Comparison of ENCODE assay signal across 13 cellular contexts in the genomic region with DNA sequence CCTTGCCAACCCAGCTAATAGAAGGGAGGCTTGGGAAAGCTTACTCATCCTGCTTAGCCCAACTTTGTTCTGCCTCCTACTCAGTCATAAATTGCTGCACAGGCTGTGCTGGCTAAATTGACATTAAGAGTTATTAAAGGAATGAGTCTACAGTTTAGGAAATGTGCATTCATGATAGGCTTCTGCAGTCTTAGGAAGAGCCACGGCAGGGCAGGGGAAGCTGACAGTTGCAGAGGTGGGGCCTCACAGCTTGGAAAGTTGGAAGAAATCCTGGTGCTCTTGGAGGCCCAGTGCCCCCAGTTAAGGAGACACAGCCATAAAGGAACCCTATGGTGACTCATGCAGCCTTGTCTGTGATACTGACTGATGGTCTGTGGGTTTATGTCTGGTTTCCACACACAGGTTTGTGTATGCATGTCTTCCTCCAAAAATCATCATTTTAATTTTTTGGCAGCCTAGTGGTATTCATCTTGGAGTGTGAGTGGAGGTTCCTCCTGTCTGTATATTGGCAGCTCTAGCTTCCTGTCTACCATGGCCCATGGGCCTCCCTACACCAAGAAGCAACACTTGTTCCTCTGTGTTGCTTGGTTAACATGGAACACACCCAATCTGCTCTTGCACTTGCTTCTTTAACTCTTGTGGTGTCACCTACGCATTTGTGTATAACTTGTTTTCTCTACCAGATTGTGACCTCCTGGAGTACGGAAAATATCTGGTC.
DNase-seq lines count a peak whose midpoint lies in the region; ATAC-seq and TF ChIP-seq lines count a peak whose summit lies in the region.
"Had no signal": no experiment of that assay in that cellular context is flagged by ENCODE, and none has a peak within 500 bp of the region (broad histone marks: within the 10 kb centered on the region; RNA-seq: fewer than 3 reads in every experiment).

No MANE protein-coding gene starts in this region.

- H4K5ac ChIP-seq in IMR-90 (ENCODE audit: low read depth, low read length) = no peak overlapping the region

- no peak overlapping the region for H3K4me3 Mint-ChIP-seq in T-helper 17 cell
- H3K4me3 Mint-ChIP-seq: activated naive CD4-positive, alpha-beta T cell treated with anti-CD3 and anti-CD28 coated beads for 36 hours had no signal

- H2BK15ac ChIP-seq in IMR-90 (ENCODE audit: low read depth, low read length) = no peak overlapping the region

- in situ Hi-C loops in IMR-90 (cut with MboI; ENCODE audit: low sequenced_read_pairs) = no loop called here
- in situ Hi-C loops in astrocyte of the spinal cord (cut with HindIII; ENCODE audit: low sequenced_read_pairs) = no loop called here

- 0% methylated on average over 1 of the region's 3 CpGs; no CpG with 5 or more reads in 1 of the 2 experiments for WGBS in IMR-90 (ENCODE audit: extremely low coverage in 2 of 2, insufficient read length in 1 of 2), 2 experiments

- no TSS peak for BruUV-seq in IMR-90 (replicated peaks; lab: Mats Ljungman, UMichigan)

- H3K36me3 Mint-ChIP-seq in T-helper 17 cell (ENCODE audit: low read depth) = no peaks in the 10 kb centered on the region

- H3K27ac ChIP-seq in IMR-90 (ENCODE audit: insufficient read depth, low read length) (no peak overlapping the region), muscle layer of colon (ENCODE audit: low read depth, low read length) (peak overlapping the region; percentile 53)
- H3K27ac ChIP-seq: gastrocnemius medialis, thyroid gland had no signal

- H3K9ac ChIP-seq in IMR-90 (ENCODE audit: low read depth, low read length) = no peak overlapping the region
- no peak overlapping the region for H3K9ac ChIP-seq in muscle layer of colon (ENCODE audit: low read length)

- H3K27me3 ChIP-seq in IMR-90 (ENCODE audit: control insufficient read depth, insufficient read depth, low read length) (no peaks in the 10 kb centered on the region), muscle layer of colon (ENCODE audit: control insufficient read depth in 1 of 2, insufficient read depth in 2 of 2, low read length in 2 of 2) (no peaks in the 10 kb centered on the region)
- H3K27me3 ChIP-seq: gastrocnemius medialis, thyroid gland had no signal

- dilution Hi-C loops in IMR-90 (cut with HindIII; ENCODE audit: low sequenced_read_pairs, unreplicated experiment) = no loop called here

- no peak overlapping the region for H3K18ac ChIP-seq in IMR-90 (ENCODE audit: low read depth, low read length)

- H3K23ac ChIP-seq in IMR-90 (ENCODE audit: low read depth, low read length) = no peak overlapping the region

- TF ChIP-seq CTCF in AG10803 (conservative IDR thresholded peaks at IDR 0.05; ENCODE audit: low read length) = no peak
- TF ChIP-seq CTCF in IMR-90 (conservative IDR thresholded peaks at IDR 0.05; ENCODE audit: low read depth, low read length) = no peak
- no peak for TF ChIP-seq CTCF in astrocyte of the spinal cord (IDR thresholded peaks at IDR 0.05; ENCODE audit: low read depth, low read length)

- no peak overlapping the region for H2AK5ac ChIP-seq in IMR-90 (ENCODE audit: low read depth, low read length)

- H3K27ac Mint-ChIP-seq in T-helper 17 cell = no peak overlapping the region
- H3K27ac Mint-ChIP-seq: activated naive CD4-positive, alpha-beta T cell treated with anti-CD3 and anti-CD28 coated beads for 36 hours had no signal

- POLR2A ChIA-PET in IMR-90 (lab: Charles Lee; ENCODE audit: unreplicated experiment) = no interaction called here

- CTCF ChIA-PET in IMR-90 (lab: Yijun Ruan, JAX) = no interaction called here

- H2AK9ac ChIP-seq in IMR-90 (replicated peaks; ENCODE audit: low read depth, low read length, poor library complexity) = no peak overlapping the region

- peak; percentile 85 for DNase-seq in AG10803 (ENCODE audit: low read depth)
- peak; percentile 82 for DNase-seq in IMR-90
- DNase-seq in astrocyte of the spinal cord (ENCODE audit: low read depth, low spot score) = peak; percentile 85
- DNase-seq in T-helper 17 cell = no peak
- DNase-seq in NK-92 treated with Interleukin-12 subunit alpha and Interleukin-12 subunit beta, amount 100 ng/mL, for 24 hours (lab: John Stamatoyannopoulos, UW) = no peak
- DNase-seq in cortex of kidney (lab: John Stamatoyannopoulos, UW) = no peak
- DNase-seq: activated naive CD4-positive, alpha-beta T cell treated with anti-CD3 and anti-CD28 coated beads for 36 hours; Caco-2; gastrocnemius medialis; stimulated activated CD4-positive, alpha-beta T cell treated with anti-CD3 and anti-CD28 coated beads, Interleukin-1b, Interleukin-23, amount 100 ng/mL, for 48 hours; thyroid gland had no signal

- no peak for TF ChIP-seq POLR2A in IMR-90 (IDR thresholded peaks at IDR 0.05; ENCODE audit: low read depth, low read length)

- H3K14ac ChIP-seq in IMR-90 (replicated peaks; ENCODE audit: low read depth, low read length) = no peak overlapping the region

- no peak for TF ChIP-seq RAD21 in IMR-90 (IDR thresholded peaks at IDR 0.05; ENCODE audit: low read length)

- no peaks in the 10 kb centered on the region for H3K4me1 Mint-ChIP-seq in T-helper 17 cell

- H2BK20ac ChIP-seq in IMR-90 (ENCODE audit: low read depth, low read length) = no peak overlapping the region

- no peak overlapping the region for H3K4me3 ChIP-seq in AG10803 (ENCODE audit: low read length)
- no peak overlapping the region for H3K4me3 ChIP-seq in IMR-90 (ENCODE audit: insufficient read depth, low read depth, low read length)
- no peak overlapping the region for H3K4me3 ChIP-seq in astrocyte of the spinal cord (ENCODE audit: low read depth, low read length)
- H3K4me3 ChIP-seq in muscle layer of colon (ENCODE audit: low read depth in 1 of 2, low read length in 2 of 2) = no peak overlapping the region
- H3K4me3 ChIP-seq: gastrocnemius medialis, thyroid gland had no signal

- H3K4me1 ChIP-seq in IMR-90 (ENCODE audit: control insufficient read depth, insufficient read depth, low read length) = peaks cover 9% of the 10 kb centered on the region
- H3K4me1 ChIP-seq in muscle layer of colon (ENCODE audit: insufficient read depth, low read length) = peaks cover 30% of the 10 kb centered on the region
- H3K4me1 ChIP-seq: Caco-2, gastrocnemius medialis had no signal

- H4K91ac ChIP-seq in IMR-90 (ENCODE audit: insufficient read depth, low read depth, low read length) = no peak overlapping the region

- H3K79me1 ChIP-seq in IMR-90 (ENCODE audit: low read depth in 1 of 2, low read length in 2 of 2) = no peaks in the 10 kb centered on the region

- intact Hi-C loops in IMR-90 (cut with micrococcal nuclease) = no loop called here

- H3K27me3 Mint-ChIP-seq in T-helper 17 cell = peaks cover 7% of the 10 kb centered on the region

- H2BK5ac ChIP-seq in IMR-90 (ENCODE audit: low read depth, low read length, poor library complexity, severe bottlenecking) = no peak overlapping the region

- peaks cover 4% of the 10 kb centered on the region; the same call in 1 of the 2 replicates for H3K9me1 ChIP-seq in IMR-90 (ENCODE audit: insufficient read depth, low read length)

- H3K9me3 ChIP-seq in IMR-90 (ENCODE audit: control insufficient read depth, insufficient read depth, low read length) = no peaks in the 10 kb centered on the region
- H3K9me3 ChIP-seq in muscle layer of colon (ENCODE audit: low read length) = no peaks in the 10 kb centered on the region
- no peaks in the 10 kb centered on the region for H3K9me3 ChIP-seq in T-helper 17 cell (ENCODE audit: control insufficient read depth, low read length, poor library complexity, severe bottlenecking)
- H3K9me3 ChIP-seq: Caco-2, gastrocnemius medialis, thyroid gland had no signal

- no peak overlapping the region for H2AFZ ChIP-seq in IMR-90 (replicated peaks; ENCODE audit: low read length, poor library complexity)

- H2BK120ac ChIP-seq in IMR-90 (ENCODE audit: low read depth, low read length) = no peak overlapping the region

- no peak overlapping the region for H3K4me2 ChIP-seq in IMR-90 (ENCODE audit: low read depth, low read length)

- ATAC-seq in IMR-90 (ENCODE audit: low read depth) (peak; percentile 82), T-helper 17 cell (no peak), GM18519 (IDR thresholded peaks at IDR 0.05; ENCODE audit: low FRiP score, unreplicated experiment) (no peak)
- ATAC-seq: gastrocnemius medialis had no signal

- H3K56ac ChIP-seq in IMR-90 (ENCODE audit: extremely low read depth, insufficient read depth, low read length) = no peak overlapping the region

- H4K20me1 ChIP-seq in IMR-90 (ENCODE audit: insufficient read depth, low read length) = no peaks in the 10 kb centered on the region

- H4K8ac ChIP-seq in IMR-90 (ENCODE audit: low read depth in 2 of 2, low read length in 2 of 2) = no peak overlapping the region; a peak in 1 of 4 replicates

- no peaks in the 10 kb centered on the region for H3K36me3 ChIP-seq in IMR-90 (ENCODE audit: control insufficient read depth, insufficient read depth, low read length)
- H3K36me3 ChIP-seq in muscle layer of colon (ENCODE audit: insufficient read depth, low read length) = no peaks in the 10 kb centered on the region
- H3K36me3 ChIP-seq: gastrocnemius medialis, thyroid gland had no signal

- H3K4ac ChIP-seq in IMR-90 (ENCODE audit: low read depth, low read length) = no peak overlapping the region

TF ChIP-seq in IMR-90, 13 proteins besides CTCF, POLR2A, EP300 and RAD21 (continues in another document):
- TF ChIP-seq MAZ (IDR thresholded peaks at IDR 0.05; ENCODE audit: borderline replicate concordance, low read depth, low read length) (peak; percentile 55; the same call in 1 of the 2 replicates), FOS (IDR thresholded peaks at IDR 0.05; ENCODE audit: low read depth, low read length) (peak; percentile 68; the same call in 1 of the 2 replicates), CEBPB (IDR thresholded peaks at IDR 0.05; ENCODE audit: low read depth, low read length) (no peak), MXI1 (IDR thresholded peaks at IDR 0.05; ENCODE audit: borderline replicate concordance, low read depth, low read length) (no peak), SMC3 (IDR thresholded peaks at IDR 0.05; ENCODE audit: low read depth, low read length) (no peak), NFE2L2 (IDR thresholded peaks at IDR 0.05; ENCODE audit: low read depth, low read length) (no peak), RFX5 (IDR thresholded peaks at IDR 0.05; ENCODE audit: low read depth, low read length) (no peak), BHLHE40 (IDR thresholded peaks at IDR 0.05; ENCODE audit: low read depth, low read length) (no peak), CHD1 (IDR thresholded peaks at IDR 0.05; ENCODE audit: low read depth, low read length) (no peak), MAFK (IDR thresholded peaks at IDR 0.05; ENCODE audit: low read depth, low read length) (0 out of 2 replicates have a peak, but pooled peaks have one; percentile 18), RCOR1 (IDR thresholded peaks at IDR 0.05; ENCODE audit: insufficient replicate concordance, low read length) (no peak), USF2 (IDR thresholded peaks at IDR 0.05; ENCODE audit: low read depth, low read length) (no peak)

Comparison
In these comparisons a context has a peak if more than half of its experiments do, and no peak if none do; other contexts are left out.
1. DNase-seq: peak in AG10803 (single experiment), IMR-90 (single experiment) and astrocyte of the spinal cord (single experiment); none in T-helper 17 cell (0 of 3), NK-92 treated with Interleukin-12 subunit alpha and Interleukin-12 subunit beta, amount 100 ng/mL, for 24 hours (single experiment) and cortex of kidney (single experiment).